18 cellular contexts compared by ENCODE assay signal in genomic region chr14:51783765-51784164, GRCh38.
DNase-seq lines count a peak whose midpoint lies in the region; ATAC-seq, FAIRE-seq and TF ChIP-seq lines count a peak whose summit lies in the region.
"Had no signal": no experiment of that assay in that cellular context is flagged by ENCODE, and none has a peak within 500 bp of the region (broad histone marks: within the 10 kb centered on the region; RNA-seq: fewer than 3 reads in every experiment).

No MANE protein-coding gene starts in this region.

- no peak for TF ChIP-seq POLR2A in H1 (IDR thresholded peaks at IDR 0.05; ENCODE audit: control extremely low read depth in 1 of 2, low read depth in 2 of 2, low read length in 2 of 2)
- no peak for TF ChIP-seq POLR2A in erythroblast (IDR thresholded peaks at IDR 0.05; ENCODE audit: low read length)

- H3K79me1 ChIP-seq in H1 (ENCODE audit: low read depth, low read length): no peaks in the 10 kb centered on the region

- in situ Hi-C loops in GM13976 (cut with MboI; ENCODE audit: low sequenced_read_pairs, unreplicated experiment): no loop called here

- POLR2A ChIA-PET in H1 (lab: Charles Lee; ENCODE audit: partially characterized antibody): no interaction called here

- no peak overlapping the region for H2BK15ac ChIP-seq in H1 (ENCODE audit: low read length)

- H3K27ac ChIP-seq in H1 (ENCODE audit: low read depth, low read length) (no peak overlapping the region), osteoblast (ENCODE audit: low read depth, low read length) (no peak overlapping the region)
- H3K27ac ChIP-seq: adrenal gland, SJCRH30 had no signal

- no peak for TF ChIP-seq EP300 in H1 (IDR thresholded peaks at IDR 0.05; ENCODE audit: borderline replicate concordance in 1 of 2, low read depth in 2 of 2, low read length in 2 of 2)

- CTCF ChIA-PET in H1 (lab: Charles Lee; ENCODE audit: partially characterized antibody): interaction anchor here (1.4 to 1.7 kb wide), 2 partner anchors 195 to 506 kb away, joined by 3 to 4 read pairs; no protein-coding TSS in a partner anchor

- no peak overlapping the region for H3K9ac ChIP-seq in H1 (replicated peaks in 1 of 4; ENCODE audit: extremely low read depth in 1 of 4, low read depth in 3 of 4, low read length in 3 of 4)

- no peak overlapping the region for H3K56ac ChIP-seq in H1 (replicated peaks; ENCODE audit: insufficient read length, low read depth, low read length)

- TF ChIP-seq RAD21 in H1 (IDR thresholded peaks at IDR 0.05 in 1 of 2, conservative IDR thresholded peaks at IDR 0.05 in 1 of 2; ENCODE audit: low read depth in 2 of 2, low read length in 2 of 2): no peak

- no peak overlapping the region for H2AFZ ChIP-seq in H1 (ENCODE audit: low read length)
- peak overlapping the region; percentile 20 for H2AFZ ChIP-seq in osteoblast (ENCODE audit: low read length)

- H2BK12ac ChIP-seq in H1 (ENCODE audit: low read depth, low read length): no peak overlapping the region

- H4K5ac ChIP-seq in H1 (ENCODE audit: insufficient read length, low read depth, low read length): no peak overlapping the region

- H3K9me3 ChIP-seq in H1 (ENCODE audit: insufficient read depth in 2 of 2, low read depth in 1 of 2, low read length in 1 of 2) (no peaks in the 10 kb centered on the region), osteoblast (ENCODE audit: low read depth, low read length) (peaks cover 6% of the 10 kb centered on the region)
- H3K9me3 ChIP-seq: adrenal gland, SJCRH30 had no signal

- H3K4me1 ChIP-seq in H1 (replicated peaks in 1 of 4; ENCODE audit: control insufficient read depth in 3 of 4, insufficient read depth in 4 of 4, low read length in 3 of 4) (no peaks in the 10 kb centered on the region), osteoblast (ENCODE audit: insufficient read depth, low read length) (peaks cover 11% of the 10 kb centered on the region)

- H3K23me2 ChIP-seq in H1 (ENCODE audit: low read depth, low read length): no peaks in the 10 kb centered on the region

- no peak for FAIRE-seq in H1 (lab: Jason Lieb, UNC)
- FAIRE-seq: D721Med had no signal

- no peak overlapping the region for H3K14ac ChIP-seq in H1 (ENCODE audit: insufficient read length)

- H4K91ac ChIP-seq in H1 (replicated peaks; ENCODE audit: insufficient read length, low read length): no peak overlapping the region

- H3K79me2 ChIP-seq in H1 (ENCODE audit: control insufficient read depth in 1 of 2, insufficient read depth in 2 of 2, low read length in 2 of 2): no peaks in the 10 kb centered on the region
- no peaks in the 10 kb centered on the region for H3K79me2 ChIP-seq in osteoblast (ENCODE audit: insufficient read depth, low read length)

- H3K18ac ChIP-seq in H1 (ENCODE audit: extremely low read depth, low read length): no peak overlapping the region

- H3K4me2 ChIP-seq in H1 (ENCODE audit: insufficient read depth in 1 of 2, low read depth in 2 of 2, low read length in 2 of 2) (no peak overlapping the region), osteoblast (ENCODE audit: insufficient read depth, low read length) (peak overlapping the region; percentile 58)

- no peak for ATAC-seq in HG02852 (IDR thresholded peaks at IDR 0.05; ENCODE audit: unreplicated experiment)

- no peak overlapping the region for H4K8ac ChIP-seq in H1 (ENCODE audit: extremely low read depth, insufficient read depth, low read length)

- no peak overlapping the region for H3K23ac ChIP-seq in H1 (ENCODE audit: insufficient read length)

- H4K20me1 ChIP-seq in H1 (replicated peaks in 1 of 2; ENCODE audit: control insufficient read depth in 1 of 2, insufficient read depth in 2 of 2, low read length in 2 of 2): no peaks in the 10 kb centered on the region
- H4K20me1 ChIP-seq in osteoblast (ENCODE audit: insufficient read depth, low read length): no peaks in the 10 kb centered on the region

- H2BK5ac ChIP-seq in H1 (ENCODE audit: low read depth, low read length): no peak overlapping the region

- no peak overlapping the region for H2AK5ac ChIP-seq in H1 (ENCODE audit: low read depth, low read length)

- TF ChIP-seq CTCF in H1 (IDR thresholded peaks at IDR 0.05; ENCODE audit: control extremely low read depth in 1 of 3, insufficient read depth in 1 of 3, low read depth in 1 of 3, low read length in 3 of 3) (no peak), osteoblast (IDR thresholded peaks at IDR 0.05; ENCODE audit: extremely low read depth, low read depth, low read length) (no peak), GM13976 (IDR thresholded peaks at IDR 0.05; ENCODE audit: borderline replicate concordance, control extremely low read depth, extremely low read depth, insufficient read depth, missing control alignments) (no peak)

- no peak overlapping the region for H2BK20ac ChIP-seq in H1 (ENCODE audit: low read length)

- no peak overlapping the region for H3K4ac ChIP-seq in H1 (replicated peaks; ENCODE audit: insufficient read length, low read depth, low read length)

- no peaks in the 10 kb centered on the region for H3K36me3 ChIP-seq in H1 (ENCODE audit: control insufficient read depth in 2 of 4, insufficient read depth in 4 of 4, low read length in 3 of 4)
- no peaks in the 10 kb centered on the region for H3K36me3 ChIP-seq in osteoblast (ENCODE audit: insufficient read depth, low read length)
- H3K36me3 ChIP-seq: adrenal gland, SJCRH30 had no signal

- DNase-seq in ELR (ENCODE audit: low read depth) (peak; percentile 61), M059J (ENCODE audit: low read depth) (peak; percentile 46), H1 (ENCODE audit: low read depth in 1 of 2, low spot score in 2 of 2) (no peak), osteoblast (ENCODE audit: insufficient read length, low spot score, missing footprints) (no peak), GM13976 (ENCODE audit: low spot score) (no peak), 8988T (no peak), erythroblast (lab: John Stamatoyannopoulos, UW) (no peak)
- DNase-seq: activated CD8-positive, alpha-beta memory T cell treated with anti-CD3 and anti-CD28 coated beads, Interleukin-2, amount 50 U/mL, for 48 hours; effector CD8-positive, alpha-beta T cell; NCI-H1105 treated with DMSO at 0.1 percent for 48 hours; NCI-H748 treated with DMSO at 0.1 percent for 48 hours; occipital lobe; SJCRH30; stimulated activated CD4-positive, alpha-beta T cell treated with anti-CD3 and anti-CD28 coated beads, Interleukin-15, amount 100 ng/mL, for 24 hours had no signal

- no peak overlapping the region for H3K4me3 ChIP-seq in H1 (ENCODE audit: extremely low read depth in 1 of 4, insufficient read depth in 2 of 4, low read depth in 3 of 4, low read length in 4 of 4)
- peak overlapping the region; percentile 14 for H3K4me3 ChIP-seq in osteoblast (ENCODE audit: insufficient read depth, low read length)
- H3K4me3 ChIP-seq: adrenal gland, lung, SJCRH30 had no signal

- no peaks in the 10 kb centered on the region for H3K27me3 ChIP-seq in H1 (replicated peaks in 1 of 4; ENCODE audit: control insufficient read depth in 3 of 4, extremely low read depth in 1 of 4, insufficient read depth in 3 of 4, low read length in 3 of 4)
- H3K27me3 ChIP-seq in osteoblast (ENCODE audit: insufficient read depth, low read length): peaks cover 6% of the 10 kb centered on the region
- H3K27me3 ChIP-seq: adrenal gland had no signal

- 90% methylated on average over 4 of the region's 4 CpGs; no CpG with 5 or more reads in 1 of the 2 experiments for WGBS in H1 (ENCODE audit: extremely low coverage in 1 of 2, insufficient coverage in 1 of 2, insufficient read length in 1 of 2, insufficient replicate concordance in 2 of 2, low coverage in 1 of 2, low lambda C conversion rate in 2 of 2, missing lambda C conversion rate in 1 of 2), 2 experiments

- no peak overlapping the region for H2BK120ac ChIP-seq in H1 (replicated peaks; ENCODE audit: low read depth, low read length)

TF ChIP-seq in H1, 55 proteins besides CTCF, POLR2A, EP300 and RAD21:
- TF ChIP-seq SP1 (IDR thresholded peaks at IDR 0.05; ENCODE audit: low read depth, low read length): no peak
- peak; percentile 95 for TF ChIP-seq CEBPB (IDR thresholded peaks at IDR 0.05; ENCODE audit: low read depth, low read length)
TF ChIP-seq in H1: peak in this region for 1.

Comparison
In these comparisons a context has a peak if more than half of its experiments do, and no peak if none do; other contexts are left out.
1. DNase-seq: peak in ELR (single experiment) and M059J (single experiment); none in H1 (0 of 2), osteoblast (single experiment), GM13976 (single experiment), 8988T (single experiment) and erythroblast (0 of 2).